ENCODE assay signal across 8 cellular contexts in genomic region chr18:63788447-63789096, GRCh38. TPM values are rescaled to one million over a fixed set of nuclear protein-coding genes. Genes with fewer than 3 reads are reported as not detected.
DNase-seq lines count a peak whose midpoint lies in the region; ATAC-seq and TF ChIP-seq lines count a peak whose summit lies in the region.

No MANE protein-coding gene starts in this region.

- H3K4me1 Mint-ChIP-seq in progenitor cell of endocrine pancreas (ENCODE audit: low read depth) = no peaks in the 10 kb centered on the region

- peak; percentile 37 for DNase-seq in KG1 (lab: John Stamatoyannopoulos, UW)
- peak; percentile 29 for DNase-seq in activated T-cell treated with anti-CD3 and anti-CD28 coated beads for 48 hours (ENCODE audit: low read depth)
- DNase-seq in lung microvascular endothelial cell (ENCODE audit: low read depth in 2 of 2) = peak; percentile 16 to 84
- no peak for DNase-seq in left lobe of liver (ENCODE audit: low spot score)
- DNase-seq in germinal center (ENCODE audit: low spot score) = no peak
- DNase-seq in progenitor cell of endocrine pancreas (ENCODE audit: low spot score, unreplicated experiment) = no peak

- H3K36me3 Mint-ChIP-seq in progenitor cell of endocrine pancreas (ENCODE audit: insufficient read depth) = no peaks in the 10 kb centered on the region

- no peak overlapping the region for H3K27ac Mint-ChIP-seq in progenitor cell of endocrine pancreas

- no peaks in the 10 kb centered on the region for H3K9me3 Mint-ChIP-seq in progenitor cell of endocrine pancreas (ENCODE audit: low read depth)

- H3K4me3 Mint-ChIP-seq in progenitor cell of endocrine pancreas (ENCODE audit: low read depth) = no peak overlapping the region

- TF ChIP-seq CTCF in progenitor cell of endocrine pancreas (IDR thresholded peaks at IDR 0.05; ENCODE audit: unreplicated experiment) = no peak

- ATAC-seq in GM18868 (IDR thresholded peaks at IDR 0.05; ENCODE audit: unreplicated experiment) = peak; percentile 88
- no peak for ATAC-seq in left lobe of liver
- ATAC-seq in GM19455 (IDR thresholded peaks at IDR 0.05; ENCODE audit: unreplicated experiment) = no peak

- no peaks in the 10 kb centered on the region for H3K27me3 Mint-ChIP-seq in progenitor cell of endocrine pancreas

RNA-seq across cellular contexts. Expression of gene SERPINB7, which starts 13.4 kb away (rescaled TPM):
- 0.22 TPM in 1 of 2 replicates, not detected in the other for total RNA-seq in lung microvascular endothelial cell
- not detected for total RNA-seq in left lobe of liver
- not detected in 2 replicates for total RNA-seq in progenitor cell of endocrine pancreas

Comparison
In these comparisons a context has a peak if more than half of its experiments do, and no peak if none do; other contexts are left out.
1. DNase-seq: peak in KG1 (single experiment), activated T-cell treated with anti-CD3 and anti-CD28 coated beads for 48 hours (single experiment) and lung microvascular endothelial cell (2 of 2); none in left lobe of liver (single experiment), germinal center (single experiment) and progenitor cell of endocrine pancreas (single experiment).